ENCODE assay signal across 24 cellular contexts in genomic region chr5:17272111-17272510, GRCh38. TPM values are rescaled to one million over a fixed set of nuclear protein-coding genes. Genes with fewer than 3 reads are reported as not detected.
DNase-seq lines count a peak whose midpoint lies in the region; ATAC-seq, FAIRE-seq and TF ChIP-seq lines count a peak whose summit lies in the region.
"Had no signal": no experiment of that assay in that cellular context is flagged by ENCODE, and none has a peak within 500 bp of the region (broad histone marks: within the 10 kb centered on the region; RNA-seq: fewer than 3 reads in every experiment).

No MANE protein-coding gene starts in this region.

- H3K36me3 ChIP-seq in SK-N-MC (ENCODE audit: insufficient read depth, low read length): peaks cover 64% of the 10 kb centered on the region

- no peak for TF ChIP-seq CTCF in glutamatergic neuron (IDR thresholded peaks at IDR 0.05; ENCODE audit: partially characterized antibody, unreplicated experiment)
- TF ChIP-seq CTCF in activated CD8-positive, alpha-beta T cell treated with anti-CD3 and anti-CD28 coated beads for 36 hours (IDR thresholded peaks at IDR 0.05): no peak

- intact Hi-C loops in activated CD8-positive, alpha-beta T cell treated with anti-CD3 and anti-CD28 coated beads for 36 hours (cut with micrococcal nuclease): no loop called here

- no peak overlapping the region for H3K4me3 ChIP-seq in SK-N-MC
- H3K4me3 ChIP-seq: BLaER1 had no signal

- no peak overlapping the region for H3K4me3 Mint-ChIP-seq in glutamatergic neuron (ENCODE audit: unreplicated experiment)
- no peak overlapping the region for H3K4me3 Mint-ChIP-seq in stimulated activated naive B cell treated with anti-CD40 and anti-IgM and Interleukin-4, amounts not matched to agents 10 μg/mL and 1 μg/mL and 100 μg/mL, for 72 hours
- no peak overlapping the region for H3K4me3 Mint-ChIP-seq in activated CD8-positive, alpha-beta T cell treated with anti-CD3 and anti-CD28 coated beads for 36 hours
- H3K4me3 Mint-ChIP-seq: CD4-positive, CD25-positive, alpha-beta regulatory T cell had no signal

- DNase-seq in HTR-8/SVneo (ENCODE audit: insufficient read length, low spot score) (no peak), SK-N-MC (ENCODE audit: low read depth, low spot score) (no peak), glutamatergic neuron (no peak), SW 1271 (lab: John Stamatoyannopoulos, UW) (no peak)
- no peak for DNase-seq in stimulated activated naive B cell treated with anti-CD40 and anti-IgM and Interleukin-4, amounts not matched to agents 10 μg/mL and 1 μg/mL and 100 μg/mL, for 72 hours
- no peak for DNase-seq in activated CD8-positive, alpha-beta T cell treated with anti-CD3 and anti-CD28 coated beads for 36 hours
- no peak for DNase-seq in activated T-cell treated with anti-CD3 and anti-CD28 coated beads, Interleukin-2, amount 50 U/mL, for 1 hour
- DNase-seq: ACHN; CD4-positive, CD25-positive, alpha-beta regulatory T cell; DMS53; GOT3; Kasumi-1; NCI-H1092 treated with DMSO at 0.1 percent for 48 hours; NCI-H1436; NCI-H187; NCI-H524; NCI-H774; SHP77 had no signal

- CTCF ChIA-PET in activated CD8-positive, alpha-beta T cell treated with anti-CD3 and anti-CD28 coated beads for 36 hours (lab: Charles Lee): no interaction called here

- no peak overlapping the region for H3K9ac ChIP-seq in SK-N-MC (ENCODE audit: insufficient read length)
- H3K9ac ChIP-seq: BLaER1 had no signal

- H3K27ac Mint-ChIP-seq in glutamatergic neuron (ENCODE audit: unreplicated experiment): peak overlapping the region; percentile 62
- H3K27ac Mint-ChIP-seq in stimulated activated naive B cell treated with anti-CD40 and anti-IgM and Interleukin-4, amounts not matched to agents 10 μg/mL and 1 μg/mL and 100 μg/mL, for 72 hours: peak overlapping the region; percentile 47
- no peak overlapping the region for H3K27ac Mint-ChIP-seq in activated CD8-positive, alpha-beta T cell treated with anti-CD3 and anti-CD28 coated beads for 36 hours
- H3K27ac Mint-ChIP-seq: CD4-positive, CD25-positive, alpha-beta regulatory T cell had no signal

- H3K4me1 Mint-ChIP-seq in glutamatergic neuron (ENCODE audit: low read depth, unreplicated experiment): peaks cover 53% of the 10 kb centered on the region
- H3K4me1 Mint-ChIP-seq in stimulated activated naive B cell treated with anti-CD40 and anti-IgM and Interleukin-4, amounts not matched to agents 10 μg/mL and 1 μg/mL and 100 μg/mL, for 72 hours: peaks cover 39 to 70% of the 10 kb centered on the region in 2 donors
- H3K4me1 Mint-ChIP-seq in activated CD8-positive, alpha-beta T cell treated with anti-CD3 and anti-CD28 coated beads for 36 hours (ENCODE audit: low read depth): no peaks in the 10 kb centered on the region
- H3K4me1 Mint-ChIP-seq: CD4-positive, CD25-positive, alpha-beta regulatory T cell had no signal

- H3K9me3 Mint-ChIP-seq in glutamatergic neuron (ENCODE audit: unreplicated experiment): peaks cover 19% of the 10 kb centered on the region
- H3K9me3 Mint-ChIP-seq in stimulated activated naive B cell treated with anti-CD40 and anti-IgM and Interleukin-4, amounts not matched to agents 10 μg/mL and 1 μg/mL and 100 μg/mL, for 72 hours: peaks cover 4 to 6% of the 10 kb centered on the region in 2 donors
- H3K9me3 Mint-ChIP-seq in activated CD8-positive, alpha-beta T cell treated with anti-CD3 and anti-CD28 coated beads for 36 hours: no peaks in the 10 kb centered on the region

- peak overlapping the region; percentile 45 for H3K27ac ChIP-seq in SK-N-MC
- H3K27ac ChIP-seq: BLaER1, HL-60, RWPE1 had no signal

- peaks cover 18% of the 10 kb centered on the region for H3K27me3 Mint-ChIP-seq in glutamatergic neuron (ENCODE audit: unreplicated experiment)
- H3K27me3 Mint-ChIP-seq in stimulated activated naive B cell treated with anti-CD40 and anti-IgM and Interleukin-4, amounts not matched to agents 10 μg/mL and 1 μg/mL and 100 μg/mL, for 72 hours: no peaks in the 10 kb centered on the region
- H3K27me3 Mint-ChIP-seq in activated CD8-positive, alpha-beta T cell treated with anti-CD3 and anti-CD28 coated beads for 36 hours: peaks cover 1% of the 10 kb centered on the region
- H3K27me3 Mint-ChIP-seq: CD4-positive, CD25-positive, alpha-beta regulatory T cell had no signal

- POLR2A ChIA-PET in activated CD8-positive, alpha-beta T cell treated with anti-CD3 and anti-CD28 coated beads for 36 hours (lab: Charles Lee): no interaction called here

- FAIRE-seq in HTR-8/SVneo (lab: Jason Lieb, UNC): peak; percentile 40
- FAIRE-seq: D721Med, G401.6 had no signal

- no peak for ATAC-seq in stimulated activated naive B cell treated with anti-CD40 and anti-IgM and Interleukin-4, amounts not matched to agents 10 μg/mL and 1 μg/mL and 100 μg/mL, for 72 hours (replicated peaks)
- ATAC-seq in activated CD8-positive, alpha-beta T cell treated with anti-CD3 and anti-CD28 coated beads for 36 hours: no peak
- ATAC-seq in GM21526 (IDR thresholded peaks at IDR 0.05; ENCODE audit: low FRiP score, unreplicated experiment): no peak

- no peaks in the 10 kb centered on the region for H3K9me3 ChIP-seq in SK-N-MC (ENCODE audit: low read depth, low read length)

- peaks cover 9% of the 10 kb centered on the region for H3K36me3 Mint-ChIP-seq in glutamatergic neuron (ENCODE audit: unreplicated experiment)
- H3K36me3 Mint-ChIP-seq in stimulated activated naive B cell treated with anti-CD40 and anti-IgM and Interleukin-4, amounts not matched to agents 10 μg/mL and 1 μg/mL and 100 μg/mL, for 72 hours: peaks cover 30 to 57% of the 10 kb centered on the region in 2 donors
- no peaks in the 10 kb centered on the region for H3K36me3 Mint-ChIP-seq in activated CD8-positive, alpha-beta T cell treated with anti-CD3 and anti-CD28 coated beads for 36 hours (ENCODE audit: low read depth)
- H3K36me3 Mint-ChIP-seq: CD4-positive, CD25-positive, alpha-beta regulatory T cell had no signal

RNA-seq across cellular contexts. Expression of gene BASP1, which starts 54.7 kb away (rescaled TPM):
- total RNA-seq in glutamatergic neuron (ENCODE audit: unreplicated experiment): 832 TPM
- under 1 TPM; 0.18 to 0.47 TPM for total RNA-seq in activated CD8-positive, alpha-beta T cell treated with anti-CD3 and anti-CD28 coated beads for 36 hours

Comparison
In these comparisons a context has a peak if more than half of its experiments do, and no peak if none do; other contexts are left out.
1. RNA of gene BASP1, which starts 54.7 kb away (total RNA-seq): 832 TPM in glutamatergic neuron (single experiment); 0.18 to 0.47 TPM in activated CD8-positive, alpha-beta T cell treated with anti-CD3 and anti-CD28 coated beads for 36 hours; every median in the first group is over 100 times any median in the second.